23 cellular contexts compared by ENCODE assay signal in the genomic region with DNA sequence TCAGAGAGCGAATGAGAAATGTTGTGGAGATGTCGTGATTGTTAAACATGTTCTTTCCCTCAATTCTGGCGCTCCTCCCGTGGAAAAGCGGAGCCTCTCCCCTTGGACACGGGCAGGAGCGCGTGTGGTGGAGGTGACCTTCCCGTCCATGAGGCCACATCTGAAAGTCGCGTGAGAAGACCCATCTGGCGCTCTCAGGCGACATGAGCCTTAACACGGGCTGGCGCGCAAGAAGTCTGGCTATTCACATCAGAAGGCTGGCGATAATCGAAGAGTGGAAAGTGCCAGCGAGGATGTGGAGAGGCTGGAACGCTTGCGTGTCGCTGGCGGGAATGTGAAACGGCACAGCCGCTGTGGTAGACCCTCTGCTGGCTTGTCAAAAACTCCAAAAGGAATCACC.
"Had no signal": no experiment of that assay in that cellular context is flagged by ENCODE, and none has a peak within 500 bp of the region (broad histone marks: within the 10 kb centered on the region; RNA-seq: fewer than 3 reads in every experiment).

No MANE protein-coding gene starts in this region.

- H3K27me3 Mint-ChIP-seq: naive thymus-derived CD4-positive, alpha-beta T cell had no signal

- H3K4me3 ChIP-seq: coronary artery, heart left ventricle, psoas muscle, right lobe of liver, spleen, stomach, thoracic aorta, transverse colon had no signal

- H3K36me3 ChIP-seq: heart left ventricle, right lobe of liver, thoracic aorta, transverse colon had no signal

- H3K27ac Mint-ChIP-seq: endodermal cell had no signal

- ATAC-seq: foreskin keratinocyte; heart left ventricle; naive thymus-derived CD4-positive, alpha-beta T cell; psoas muscle; right lobe of liver had no signal

- H3K27me3 ChIP-seq: foreskin keratinocyte, heart left ventricle, right lobe of liver, spleen, stomach, transverse colon had no signal

- H3K9me3 Mint-ChIP-seq: endodermal cell had no signal

- DNase-seq: effector CD4-positive, alpha-beta T cell; endodermal cell; erythroblast; foreskin keratinocyte; hippocampal formation; kidney glomerular epithelial cell; mammary epithelial cell; naive thymus-derived CD4-positive, alpha-beta T cell; occipital lobe; retina; right lobe of liver; spleen; stimulated activated CD4-positive, alpha-beta T cell treated with anti-CD3 and anti-CD28 coated beads, Interleukin-15, amount 100 ng/mL, for 24 hours; stimulated activated CD4-positive, alpha-beta T cell treated with anti-CD3 and anti-CD28 coated beads, Interleukin-1b, Interleukin-23, amount 100 ng/mL, for 48 hours; stimulated activated CD4-positive, alpha-beta T cell treated with anti-CD3 and anti-CD28 coated beads, Interleukin-4, amount 100 ng/mL, for 4 hours; stimulated activated naive CD4-positive, alpha-beta T cell; stomach; substantia nigra; transverse colon had no signal

- H3K4me3 Mint-ChIP-seq: endodermal cell; naive thymus-derived CD4-positive, alpha-beta T cell had no signal

- H3K9me3 ChIP-seq: psoas muscle, right lobe of liver, spleen, stomach, thoracic aorta, transverse colon had no signal

- H3K27ac ChIP-seq: coronary artery, foreskin keratinocyte, heart left ventricle, psoas muscle, spleen, stomach, thoracic aorta, transverse colon had no signal

- H3K4me1 ChIP-seq: foreskin keratinocyte, psoas muscle had no signal
